8 cellular contexts compared by ENCODE assay signal in the genomic region with DNA sequence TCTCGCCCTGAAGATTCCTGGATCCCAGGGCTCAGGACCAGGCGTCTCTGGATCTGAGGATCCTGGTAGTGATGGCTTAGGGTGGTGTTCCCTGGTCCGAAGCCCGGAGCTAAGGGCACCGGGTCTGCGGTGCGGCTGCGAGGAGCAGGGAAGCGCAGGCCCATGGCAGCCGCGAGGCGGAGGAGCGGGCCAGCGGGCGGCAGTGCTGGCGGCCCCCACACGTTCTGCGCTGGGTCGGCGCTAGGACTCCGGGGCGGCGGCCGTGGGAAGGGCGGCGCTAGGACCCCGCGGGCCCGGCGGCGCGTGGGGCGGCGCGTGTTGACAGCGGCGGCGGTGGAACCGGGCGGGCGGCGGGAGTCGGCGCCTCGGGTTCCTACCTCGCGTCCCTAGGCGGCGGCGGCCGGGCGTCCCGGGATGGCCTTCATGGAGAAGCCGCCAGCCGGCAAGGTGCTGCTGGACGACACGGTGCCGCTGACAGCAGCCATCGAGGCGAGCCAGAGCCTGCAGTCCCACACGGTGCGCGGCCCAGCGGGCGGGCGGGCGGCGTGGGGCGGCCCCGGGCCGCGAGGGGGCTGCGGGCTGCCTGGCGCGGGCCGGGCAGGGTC. TPM values are rescaled to one million over a fixed set of nuclear protein-coding genes. Genes with fewer than 3 reads are reported as not detected.
DNase-seq lines count a peak whose midpoint lies in the region; ATAC-seq and TF ChIP-seq lines count a peak whose summit lies in the region.

Gene PXK (plus strand): TSS at position 318 of the 605 bp plus-strand sequence. CDS start 97 bp downstream, at position 415.

- H3K9me3 Mint-ChIP-seq in activated T-helper 2 cell treated with anti-CD3 and anti-CD28 coated beads, Interferon-gamma antibody, Interleukin-2, Interleukin-4, amounts not matched to agents 10 μg/mL and 5 μg/mL and 100 μg/mL, durations not matched to agents 14 hours and 24 hours and 36 hours, result no peaks in the 10 kb centered on the region
- H3K9me3 Mint-ChIP-seq in naive thymus-derived CD4-positive, alpha-beta T cell, result no peaks in the 10 kb centered on the region
- no peaks in the 10 kb centered on the region for H3K9me3 Mint-ChIP-seq in stimulated activated memory B cell treated with anti-CD40 and anti-IgM and Interleukin-4, amounts not matched to agents 10 μg/mL and 1 μg/mL and 100 μg/mL, for 72 hours

- peak within 1 kb of the TSS; percentile 82 to 94 (median 89) for H3K4me3 ChIP-seq in fibroblast of lung (replicated peaks in 1 of 4; ENCODE audit: control extremely low read depth in 1 of 4, insufficient read depth in 1 of 4, low read depth in 3 of 4, low read length in 4 of 4)
- peak within 1 kb of the TSS; percentile 68 for H3K4me3 ChIP-seq in naive thymus-derived CD4-positive, alpha-beta T cell (ENCODE audit: low read length)

- peak within 1 kb of the TSS; percentile 71 for H3K9ac ChIP-seq in fibroblast of lung (ENCODE audit: insufficient read depth, low read length)

- no peaks in the 10 kb centered on the region for H3K9me3 ChIP-seq in fibroblast of lung (ENCODE audit: control insufficient read depth, insufficient read depth, low read depth, low read length)
- H3K9me3 ChIP-seq in naive thymus-derived CD4-positive, alpha-beta T cell (ENCODE audit: control insufficient read depth in 2 of 3, low read length in 3 of 3), result no peaks in the 10 kb centered on the region

- H3K4me3 Mint-ChIP-seq in activated T-helper 2 cell treated with anti-CD3 and anti-CD28 coated beads, Interferon-gamma antibody, Interleukin-2, Interleukin-4, amounts not matched to agents 10 μg/mL and 5 μg/mL and 100 μg/mL, durations not matched to agents 14 hours and 24 hours and 36 hours (ENCODE audit: low read depth), result peak within 1 kb of the TSS; percentile 100
- peak within 1 kb of the TSS; percentile 83 to 100 (median 99) for H3K4me3 Mint-ChIP-seq in naive thymus-derived CD4-positive, alpha-beta T cell
- peak within 1 kb of the TSS; percentile 98 for H3K4me3 Mint-ChIP-seq in stimulated activated memory B cell treated with anti-CD40 and anti-IgM and Interleukin-4, amounts not matched to agents 10 μg/mL and 1 μg/mL and 100 μg/mL, for 72 hours

- no peaks in the 10 kb centered on the region for H3K27me3 Mint-ChIP-seq in activated T-helper 2 cell treated with anti-CD3 and anti-CD28 coated beads, Interferon-gamma antibody, Interleukin-2, Interleukin-4, amounts not matched to agents 10 μg/mL and 5 μg/mL and 100 μg/mL, durations not matched to agents 14 hours and 24 hours and 36 hours (ENCODE audit: low read depth)
- H3K27me3 Mint-ChIP-seq in naive thymus-derived CD4-positive, alpha-beta T cell, result no peaks in the 10 kb centered on the region
- no peaks in the 10 kb centered on the region for H3K27me3 Mint-ChIP-seq in stimulated activated memory B cell treated with anti-CD40 and anti-IgM and Interleukin-4, amounts not matched to agents 10 μg/mL and 1 μg/mL and 100 μg/mL, for 72 hours

- H3K4me2 ChIP-seq in fibroblast of lung (ENCODE audit: extremely low read depth, insufficient read depth, low read length), result peak within 1 kb of the TSS; percentile 89

- peaks cover 46% of the 10 kb centered on the region for H3K4me1 Mint-ChIP-seq in activated T-helper 2 cell treated with anti-CD3 and anti-CD28 coated beads, Interferon-gamma antibody, Interleukin-2, Interleukin-4, amounts not matched to agents 10 μg/mL and 5 μg/mL and 100 μg/mL, durations not matched to agents 14 hours and 24 hours and 36 hours (ENCODE audit: low read depth)
- peaks cover 30 to 47% (median 38%) of the 10 kb centered on the region in 7 donors for H3K4me1 Mint-ChIP-seq in naive thymus-derived CD4-positive, alpha-beta T cell
- H3K4me1 Mint-ChIP-seq in stimulated activated memory B cell treated with anti-CD40 and anti-IgM and Interleukin-4, amounts not matched to agents 10 μg/mL and 1 μg/mL and 100 μg/mL, for 72 hours, result peaks cover 50% of the 10 kb centered on the region

- POLR2A ChIA-PET in naive thymus-derived CD4-positive, alpha-beta T cell (lab: Charles Lee), result interaction anchor here (0.6 to 4.2 kb wide), 4 partner anchors 25 to 159 kb away, joined by 3 to 29 read pairs (median 4); partner anchors contain the start of genes HTD2, KCTD6 and RPP14

- H3K4me1 ChIP-seq in fibroblast of lung (ENCODE audit: control insufficient read depth, extremely low read depth, insufficient read depth, low read length), result peaks cover 17% of the 10 kb centered on the region
- peaks cover 20 to 22% of the 10 kb centered on the region in 2 donors for H3K4me1 ChIP-seq in naive thymus-derived CD4-positive, alpha-beta T cell (ENCODE audit: control insufficient read depth in 2 of 2, insufficient read depth in 2 of 2, low read length in 2 of 2)

- peak; percentile 35 for TF ChIP-seq POLR2A in GM19193 (IDR thresholded peaks at IDR 0.05; ENCODE audit: extremely low read depth, insufficient read depth, insufficient read length)

- DNase-seq in RPMI8226, result peak; percentile 86
- peak; percentile 78 for DNase-seq in activated T-helper 2 cell treated with anti-CD3 and anti-CD28 coated beads, Interferon-gamma antibody, Interleukin-2, Interleukin-4, amounts not matched to agents 10 μg/mL and 5 μg/mL and 100 μg/mL, durations not matched to agents 14 hours and 24 hours and 36 hours (ENCODE audit: low spot score)
- DNase-seq in fibroblast of lung (ENCODE audit: low read depth in 2 of 2), result peak; percentile 74 to 77
- peak; percentile 63 to 89 (median 79) for DNase-seq in naive thymus-derived CD4-positive, alpha-beta T cell

- H3K36me3 ChIP-seq in fibroblast of lung (ENCODE audit: control insufficient read depth, insufficient read depth, low read length), result no peaks in the 10 kb centered on the region
- peaks cover 0 to 4% (median 0%) of the 10 kb centered on the region in 3 experiments for H3K36me3 ChIP-seq in naive thymus-derived CD4-positive, alpha-beta T cell (ENCODE audit: control insufficient read depth in 2 of 3, insufficient read depth in 3 of 3, low read length in 3 of 3)

- H4K20me1 ChIP-seq in fibroblast of lung (ENCODE audit: control insufficient read depth, extremely low read depth, insufficient read depth, low read length), result no peaks in the 10 kb centered on the region

- H3K27ac ChIP-seq in C4-2B, result peak within 1 kb of the TSS; percentile 62
- peak within 1 kb of the TSS; percentile 60 for H3K27ac ChIP-seq in fibroblast of lung (ENCODE audit: insufficient read depth, low read length)
- peak within 1 kb of the TSS; percentile 70 for H3K27ac ChIP-seq in naive thymus-derived CD4-positive, alpha-beta T cell (ENCODE audit: low read depth, low read length)

- peak within 1 kb of the TSS; percentile 90 for H3K27ac Mint-ChIP-seq in activated T-helper 2 cell treated with anti-CD3 and anti-CD28 coated beads, Interferon-gamma antibody, Interleukin-2, Interleukin-4, amounts not matched to agents 10 μg/mL and 5 μg/mL and 100 μg/mL, durations not matched to agents 14 hours and 24 hours and 36 hours
- H3K27ac Mint-ChIP-seq in naive thymus-derived CD4-positive, alpha-beta T cell, result peak within 1 kb of the TSS; percentile 65 to 97 (median 88)
- H3K27ac Mint-ChIP-seq in stimulated activated memory B cell treated with anti-CD40 and anti-IgM and Interleukin-4, amounts not matched to agents 10 μg/mL and 1 μg/mL and 100 μg/mL, for 72 hours, result peak within 1 kb of the TSS; percentile 92

- no peaks in the 10 kb centered on the region for H3K27me3 ChIP-seq in fibroblast of lung (ENCODE audit: control insufficient read depth, insufficient read depth, low read length)
- no peaks in the 10 kb centered on the region for H3K27me3 ChIP-seq in naive thymus-derived CD4-positive, alpha-beta T cell (ENCODE audit: control insufficient read depth in 2 of 2, insufficient read depth in 2 of 2, low read length in 2 of 2)

- peak; percentile 89 for ATAC-seq in HG03354 (IDR thresholded peaks at IDR 0.05; ENCODE audit: poor library complexity, severe bottlenecking, unreplicated experiment)
- peak; percentile 94 for ATAC-seq in naive thymus-derived CD4-positive, alpha-beta T cell
- peak; percentile 95 for ATAC-seq in stimulated activated memory B cell treated with anti-CD40 and anti-IgM and Interleukin-4, amounts not matched to agents 10 μg/mL and 1 μg/mL and 100 μg/mL, for 72 hours

- H3K36me3 Mint-ChIP-seq in activated T-helper 2 cell treated with anti-CD3 and anti-CD28 coated beads, Interferon-gamma antibody, Interleukin-2, Interleukin-4, amounts not matched to agents 10 μg/mL and 5 μg/mL and 100 μg/mL, durations not matched to agents 14 hours and 24 hours and 36 hours (ENCODE audit: low read depth), result peaks cover 17% of the 10 kb centered on the region
- H3K36me3 Mint-ChIP-seq in naive thymus-derived CD4-positive, alpha-beta T cell, result peaks cover 0 to 7% (median 4%) of the 10 kb centered on the region in 5 donors
- H3K36me3 Mint-ChIP-seq in stimulated activated memory B cell treated with anti-CD40 and anti-IgM and Interleukin-4, amounts not matched to agents 10 μg/mL and 1 μg/mL and 100 μg/mL, for 72 hours, result peaks cover 7% of the 10 kb centered on the region

- TF ChIP-seq CTCF in C4-2B (conservative IDR thresholded peaks at IDR 0.05) (peak; percentile 3), fibroblast of lung (conservative IDR thresholded peaks at IDR 0.05 in 1 of 2, IDR thresholded peaks at IDR 0.05 in 1 of 2; ENCODE audit: low read depth in 1 of 2, low read length in 2 of 2) (no peak)

- intact Hi-C loops in activated T-helper 2 cell treated with anti-CD3 and anti-CD28 coated beads, Interferon-gamma antibody, Interleukin-2, Interleukin-4, amounts not matched to agents 10 μg/mL and 5 μg/mL and 100 μg/mL, durations not matched to agents 14 hours and 24 hours and 36 hours (cut with micrococcal nuclease), result loop anchor here (1.0 to 10.0 kb wide), 2 partner anchors 8 to 52 kb away; no protein-coding TSS in a partner anchor
- intact Hi-C loops in naive thymus-derived CD4-positive, alpha-beta T cell (cut with micrococcal nuclease), result loop anchor here (1.0 to 5.0 kb wide), 11 partner anchors 8 to 200 kb away; partner anchors contain the start of genes PDHB (in 2 of the 2), ABHD6 (in 1 of the 2), HTD2 (in 1 of the 2) and RPP14 (in 1 of the 2)

- CTCF ChIA-PET in naive thymus-derived CD4-positive, alpha-beta T cell (lab: Charles Lee), result interaction anchor here (3.2 kb wide), 1 partner anchor 26 kb away, joined by 12 read pairs; the partner anchor contains the start of genes HTD2 and RPP14

- peak within 1 kb of the TSS; percentile 84 for H2AFZ ChIP-seq in fibroblast of lung (ENCODE audit: low read length)

- peaks cover 15% of the 10 kb centered on the region for H3K79me2 ChIP-seq in fibroblast of lung (ENCODE audit: control insufficient read depth, insufficient read depth, low read length)

RNA-seq across cellular contexts. Expression of gene PXK, which starts in this region (rescaled TPM):
- 47.6 and 48.7 TPM in 2 replicates for total RNA-seq in activated T-helper 2 cell treated with anti-CD3 and anti-CD28 coated beads, Interferon-gamma antibody, Interleukin-2, Interleukin-4, amounts not matched to agents 10 μg/mL and 5 μg/mL and 100 μg/mL, durations not matched to agents 14 hours and 24 hours and 36 hours
- total RNA-seq in fibroblast of lung, result 56.8 and 65.2 TPM in 2 replicates
- 49.6 and 54.6 TPM in 2 replicates for polyA plus RNA-seq in fibroblast of lung
- 26.8 and 33.5 TPM in 2 replicates for polyA plus RNA-seq in fibroblast of lung (2012)
- polyA minus RNA-seq in fibroblast of lung (ENCODE audit: low replicate concordance), result 15.4 and 20.1 TPM in 2 replicates
- total RNA-seq in naive thymus-derived CD4-positive, alpha-beta T cell, result 10 to 100 TPM; 17.3 to 38.9 (median 22.3) TPM
- polyA plus RNA-seq in naive thymus-derived CD4-positive, alpha-beta T cell, result 10 to 100 TPM; 23.1 to 26.3 TPM

Comparison
In these comparisons a context has a peak if more than half of its experiments do, and no peak if none do; other contexts are left out.
1. Peak in every context shown above with its lines: DNase-seq, ATAC-seq, H3K4me3 ChIP-seq and H3K27ac ChIP-seq.